1 cellular context compared by ENCODE assay signal in the genomic region with DNA sequence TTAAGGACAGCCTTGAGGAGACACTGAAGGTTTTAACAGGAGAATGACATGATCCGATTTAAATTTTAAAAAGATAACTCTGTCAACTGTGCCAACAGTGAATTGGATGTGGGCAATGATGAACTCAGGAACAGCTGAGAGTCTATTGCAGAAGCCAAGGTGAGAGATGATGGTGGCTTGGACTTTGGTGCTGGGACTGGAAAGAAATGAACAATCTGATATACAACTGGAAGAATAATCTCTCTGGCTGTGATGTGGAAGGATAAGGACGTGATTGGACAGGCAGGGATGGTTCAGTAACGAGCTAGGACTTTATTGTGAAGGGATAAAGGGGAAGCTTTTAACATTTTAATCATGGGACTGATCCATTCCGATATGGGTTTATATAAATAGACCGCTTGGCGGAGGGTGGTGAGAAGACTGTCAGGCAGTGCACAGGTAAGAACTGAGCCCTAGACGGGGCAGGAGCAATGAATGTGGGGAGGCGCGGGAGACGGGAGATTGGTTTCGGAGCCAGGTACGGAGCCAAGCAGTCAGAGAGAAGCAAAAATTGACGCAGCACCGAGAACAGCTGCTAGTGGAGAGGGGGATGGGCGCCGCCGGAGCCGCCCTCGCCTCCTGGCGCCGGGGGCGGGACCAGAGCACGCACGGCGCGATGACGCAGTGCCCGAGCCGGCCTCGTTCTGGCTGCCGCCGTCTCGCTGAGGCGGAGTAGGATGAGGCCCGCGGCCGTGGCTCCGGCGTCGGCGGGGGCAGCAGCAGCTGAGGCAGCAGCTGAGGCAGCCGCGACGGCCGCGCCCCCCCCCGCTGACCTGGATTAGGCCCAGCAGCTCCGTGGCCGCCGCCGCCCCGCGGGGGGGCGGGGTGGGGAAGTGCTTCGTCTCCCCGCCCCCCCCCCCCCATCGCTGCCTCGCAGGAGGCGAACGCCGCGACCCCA.
TF ChIP-seq lines count a peak whose summit lies in the region.

RNF11 (plus strand) TSS at position 663 of the 937 bp plus-strand sequence. CDS start 484 bp downstream, outside the sequence.

TF ChIP-seq in HepG2, 621 proteins besides CTCF, POLR2A, EP300 and RAD21 (continued from another document and continues in another):
- TF ChIP-seq, protein P1, sequence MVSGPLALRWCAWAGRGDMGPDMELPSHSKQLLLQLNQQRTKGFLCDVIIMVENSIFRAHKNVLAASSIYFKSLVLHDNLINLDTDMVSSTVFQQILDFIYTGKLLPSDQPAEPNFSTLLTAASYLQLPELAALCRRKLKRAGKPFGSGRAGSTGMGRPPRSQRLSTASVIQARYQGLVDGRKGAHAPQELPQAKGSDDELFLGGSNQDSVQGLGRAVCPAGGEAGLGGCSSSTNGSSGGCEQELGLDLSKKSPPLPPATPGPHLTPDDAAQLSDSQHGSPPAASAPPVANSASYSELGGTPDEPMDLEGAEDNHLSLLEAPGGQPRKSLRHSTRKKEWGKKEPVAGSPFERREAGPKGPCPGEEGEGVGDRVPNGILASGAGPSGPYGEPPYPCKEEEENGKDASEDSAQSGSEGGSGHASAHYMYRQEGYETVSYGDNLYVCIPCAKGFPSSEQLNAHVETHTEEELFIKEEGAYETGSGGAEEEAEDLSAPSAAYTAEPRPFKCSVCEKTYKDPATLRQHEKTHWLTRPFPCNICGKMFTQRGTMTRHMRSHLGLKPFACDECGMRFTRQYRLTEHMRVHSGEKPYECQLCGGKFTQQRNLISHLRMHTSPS (CRISPR knock-in tag; IDR thresholded peaks at IDR 0.05; ENCODE audit: low read depth) = no peak
- TF ChIP-seq SOX5 (CRISPR knock-in tag; IDR thresholded peaks at IDR 0.05; ENCODE audit: borderline replicate concordance) (peak; percentile 23; the same call in 1 of the 2 replicates), ZKSCAN5 (CRISPR knock-in tag; IDR thresholded peaks at IDR 0.05) (no peak), ZNF570 (CRISPR knock-in tag; IDR thresholded peaks at IDR 0.05; ENCODE audit: borderline replicate concordance) (no peak), SMARCC2 (IDR thresholded peaks at IDR 0.05) (no peak), ZNF263 (CRISPR knock-in tag; IDR thresholded peaks at IDR 0.05) (no peak), SMC3 (IDR thresholded peaks at IDR 0.05; ENCODE audit: low read length) (no peak), HMGXB4 (CRISPR knock-in tag; IDR thresholded peaks at IDR 0.05; ENCODE audit: borderline replicate concordance in 1 of 2, low read depth in 1 of 2) (peak; percentile 46 to 81; a peak in 3 of 4 replicates), ZNF136 (CRISPR knock-in tag; IDR thresholded peaks at IDR 0.05; ENCODE audit: low read depth) (no peak), XRCC5 (optimal IDR thresholded peaks at IDR 0.05; ENCODE audit: low read length) (peak; percentile 69), PRPF4 (IDR thresholded peaks at IDR 0.05; ENCODE audit: low read depth, low read length, poor library complexity, severe bottlenecking) (peak; percentile 91), ZNF18 (CRISPR knock-in tag; IDR thresholded peaks at IDR 0.05; ENCODE audit: insufficient replicate concordance) (peak; percentile 12), ZNF234 (CRISPR knock-in tag; conservative IDR thresholded peaks at IDR 0.05) (no peak), HOXA3 (CRISPR knock-in tag; IDR thresholded peaks at IDR 0.05) (peak; percentile 86), ESRRA (CRISPR knock-in tag; IDR thresholded peaks at IDR 0.05; ENCODE audit: low read depth) (no peak; the same call in 1 of the 2 replicates), NFKB2 (CRISPR knock-in tag; IDR thresholded peaks at IDR 0.05; ENCODE audit: borderline replicate concordance) (0 out of 2 replicates have a peak, but pooled peaks have one; percentile 31), SAFB2 (CRISPR knock-in tag; IDR thresholded peaks at IDR 0.05; ENCODE audit: borderline replicate concordance, low read depth) (0 out of 2 replicates have a peak, but pooled peaks have one; percentile 26), ZNF563 (CRISPR knock-in tag; IDR thresholded peaks at IDR 0.05) (peak; percentile 68; the same call in 1 of the 2 replicates), NONO (IDR thresholded peaks at IDR 0.05) (no peak), NONO (CRISPR knock-in tag; conservative IDR thresholded peaks at IDR 0.05) (peak; percentile 77), ZNF569 (CRISPR knock-in tag; IDR thresholded peaks at IDR 0.05; ENCODE audit: borderline replicate concordance) (0 out of 2 replicates have a peak, but pooled peaks have one; percentile 16), ZZZ3 (CRISPR knock-in tag; IDR thresholded peaks at IDR 0.05; ENCODE audit: borderline replicate concordance) (no peak), MAZ (IDR thresholded peaks at IDR 0.05; ENCODE audit: borderline replicate concordance, low read depth, low read length) (no peak; the same call in 1 of the 2 replicates), MAZ (CRISPR knock-in tag; IDR thresholded peaks at IDR 0.05; ENCODE audit: low read depth) (peak; percentile 83), AHR (CRISPR knock-in tag; IDR thresholded peaks at IDR 0.05) (no peak), CREB1 (IDR thresholded peaks at IDR 0.05) (peak; percentile 73), CREB1 (CRISPR knock-in tag; IDR thresholded peaks at IDR 0.05) (peak; percentile 38; the same call in 1 of the 2 replicates), ISL2 (CRISPR knock-in tag; IDR thresholded peaks at IDR 0.05) (no peak), NFYB (CRISPR knock-in tag; IDR thresholded peaks at IDR 0.05) (no peak), ZNF264 (CRISPR knock-in tag; IDR thresholded peaks at IDR 0.05) (no peak), ZNF350 (CRISPR knock-in tag; IDR thresholded peaks at IDR 0.05; ENCODE audit: borderline replicate concordance, low read depth) (no peak)
- TF ChIP-seq, protein P2, sequence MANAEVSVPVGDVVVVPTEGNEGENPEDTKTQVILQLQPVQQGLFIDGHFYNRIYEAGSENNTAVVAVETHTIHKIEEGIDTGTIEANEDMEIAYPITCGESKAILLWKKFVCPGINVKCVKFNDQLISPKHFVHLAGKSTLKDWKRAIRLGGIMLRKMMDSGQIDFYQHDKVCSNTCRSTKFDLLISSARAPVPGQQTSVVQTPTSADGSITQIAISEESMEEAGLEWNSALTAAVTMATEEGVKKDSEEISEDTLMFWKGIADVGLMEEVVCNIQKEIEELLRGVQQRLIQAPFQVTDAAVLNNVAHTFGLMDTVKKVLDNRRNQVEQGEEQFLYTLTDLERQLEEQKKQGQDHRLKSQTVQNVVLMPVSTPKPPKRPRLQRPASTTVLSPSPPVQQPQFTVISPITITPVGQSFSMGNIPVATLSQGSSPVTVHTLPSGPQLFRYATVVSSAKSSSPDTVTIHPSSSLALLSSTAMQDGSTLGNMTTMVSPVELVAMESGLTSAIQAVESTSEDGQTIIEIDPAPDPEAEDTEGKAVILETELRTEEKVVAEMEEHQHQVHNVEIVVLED (CRISPR knock-in tag; IDR thresholded peaks at IDR 0.05; ENCODE audit: borderline replicate concordance) = peak; percentile 97
- TF ChIP-seq, protein P3, sequence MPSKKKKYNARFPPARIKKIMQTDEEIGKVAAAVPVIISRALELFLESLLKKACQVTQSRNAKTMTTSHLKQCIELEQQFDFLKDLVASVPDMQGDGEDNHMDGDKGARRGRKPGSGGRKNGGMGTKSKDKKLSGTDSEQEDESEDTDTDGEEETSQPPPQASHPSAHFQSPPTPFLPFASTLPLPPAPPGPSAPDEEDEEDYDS (CRISPR knock-in tag; IDR thresholded peaks at IDR 0.05) = peak; percentile 75
- TF ChIP-seq, protein P4, sequence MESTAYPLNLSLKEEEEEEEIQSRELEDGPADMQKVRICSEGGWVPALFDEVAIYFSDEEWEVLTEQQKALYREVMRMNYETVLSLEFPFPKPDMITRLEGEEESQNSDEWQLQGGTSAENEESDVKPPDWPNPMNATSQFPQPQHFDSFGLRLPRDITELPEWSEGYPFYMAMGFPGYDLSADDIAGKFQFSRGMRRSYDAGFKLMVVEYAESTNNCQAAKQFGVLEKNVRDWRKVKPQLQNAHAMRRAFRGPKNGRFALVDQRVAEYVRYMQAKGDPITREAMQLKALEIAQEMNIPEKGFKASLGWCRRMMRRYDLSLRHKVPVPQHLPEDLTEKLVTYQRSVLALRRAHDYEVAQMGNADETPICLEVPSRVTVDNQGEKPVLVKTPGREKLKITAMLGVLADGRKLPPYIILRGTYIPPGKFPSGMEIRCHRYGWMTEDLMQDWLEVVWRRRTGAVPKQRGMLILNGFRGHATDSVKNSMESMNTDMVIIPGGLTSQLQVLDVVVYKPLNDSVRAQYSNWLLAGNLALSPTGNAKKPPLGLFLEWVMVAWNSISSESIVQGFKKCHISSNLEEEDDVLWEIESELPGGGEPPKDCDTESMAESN (CRISPR knock-in tag; conservative IDR thresholded peaks at IDR 0.05) = peak; percentile 49
- TF ChIP-seq, protein P5, sequence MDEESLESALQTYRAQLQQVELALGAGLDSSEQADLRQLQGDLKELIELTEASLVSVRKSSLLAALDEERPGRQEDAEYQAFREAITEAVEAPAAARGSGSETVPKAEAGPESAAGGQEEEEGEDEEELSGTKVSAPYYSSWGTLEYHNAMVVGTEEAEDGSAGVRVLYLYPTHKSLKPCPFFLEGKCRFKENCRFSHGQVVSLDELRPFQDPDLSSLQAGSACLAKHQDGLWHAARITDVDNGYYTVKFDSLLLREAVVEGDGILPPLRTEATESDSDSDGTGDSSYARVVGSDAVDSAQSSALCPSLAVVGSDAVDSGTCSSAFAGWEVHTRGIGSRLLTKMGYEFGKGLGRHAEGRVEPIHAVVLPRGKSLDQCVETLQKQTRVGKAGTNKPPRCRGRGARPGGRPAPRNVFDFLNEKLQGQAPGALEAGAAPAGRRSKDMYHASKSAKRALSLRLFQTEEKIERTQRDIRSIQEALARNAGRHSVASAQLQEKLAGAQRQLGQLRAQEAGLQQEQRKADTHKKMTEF (CRISPR knock-in tag; IDR thresholded peaks at IDR 0.05) = peak; percentile 49
- TF ChIP-seq, protein P6, sequence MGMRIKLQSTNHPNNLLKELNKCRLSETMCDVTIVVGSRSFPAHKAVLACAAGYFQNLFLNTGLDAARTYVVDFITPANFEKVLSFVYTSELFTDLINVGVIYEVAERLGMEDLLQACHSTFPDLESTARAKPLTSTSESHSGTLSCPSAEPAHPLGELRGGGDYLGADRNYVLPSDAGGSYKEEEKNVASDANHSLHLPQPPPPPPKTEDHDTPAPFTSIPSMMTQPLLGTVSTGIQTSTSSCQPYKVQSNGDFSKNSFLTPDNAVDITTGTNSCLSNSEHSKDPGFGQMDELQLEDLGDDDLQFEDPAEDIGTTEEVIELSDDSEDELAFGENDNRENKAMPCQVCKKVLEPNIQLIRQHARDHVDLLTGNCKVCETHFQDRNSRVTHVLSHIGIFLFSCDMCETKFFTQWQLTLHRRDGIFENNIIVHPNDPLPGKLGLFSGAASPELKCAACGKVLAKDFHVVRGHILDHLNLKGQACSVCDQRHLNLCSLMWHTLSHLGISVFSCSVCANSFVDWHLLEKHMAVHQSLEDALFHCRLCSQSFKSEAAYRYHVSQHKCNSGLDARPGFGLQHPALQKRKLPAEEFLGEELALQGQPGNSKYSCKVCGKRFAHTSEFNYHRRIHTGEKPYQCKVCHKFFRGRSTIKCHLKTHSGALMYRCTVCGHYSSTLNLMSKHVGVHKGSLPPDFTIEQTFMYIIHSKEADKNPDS (CRISPR knock-in tag; IDR thresholded peaks at IDR 0.05) = no peak; the same call in 1 of the 2 replicates
- TF ChIP-seq, protein P7, sequence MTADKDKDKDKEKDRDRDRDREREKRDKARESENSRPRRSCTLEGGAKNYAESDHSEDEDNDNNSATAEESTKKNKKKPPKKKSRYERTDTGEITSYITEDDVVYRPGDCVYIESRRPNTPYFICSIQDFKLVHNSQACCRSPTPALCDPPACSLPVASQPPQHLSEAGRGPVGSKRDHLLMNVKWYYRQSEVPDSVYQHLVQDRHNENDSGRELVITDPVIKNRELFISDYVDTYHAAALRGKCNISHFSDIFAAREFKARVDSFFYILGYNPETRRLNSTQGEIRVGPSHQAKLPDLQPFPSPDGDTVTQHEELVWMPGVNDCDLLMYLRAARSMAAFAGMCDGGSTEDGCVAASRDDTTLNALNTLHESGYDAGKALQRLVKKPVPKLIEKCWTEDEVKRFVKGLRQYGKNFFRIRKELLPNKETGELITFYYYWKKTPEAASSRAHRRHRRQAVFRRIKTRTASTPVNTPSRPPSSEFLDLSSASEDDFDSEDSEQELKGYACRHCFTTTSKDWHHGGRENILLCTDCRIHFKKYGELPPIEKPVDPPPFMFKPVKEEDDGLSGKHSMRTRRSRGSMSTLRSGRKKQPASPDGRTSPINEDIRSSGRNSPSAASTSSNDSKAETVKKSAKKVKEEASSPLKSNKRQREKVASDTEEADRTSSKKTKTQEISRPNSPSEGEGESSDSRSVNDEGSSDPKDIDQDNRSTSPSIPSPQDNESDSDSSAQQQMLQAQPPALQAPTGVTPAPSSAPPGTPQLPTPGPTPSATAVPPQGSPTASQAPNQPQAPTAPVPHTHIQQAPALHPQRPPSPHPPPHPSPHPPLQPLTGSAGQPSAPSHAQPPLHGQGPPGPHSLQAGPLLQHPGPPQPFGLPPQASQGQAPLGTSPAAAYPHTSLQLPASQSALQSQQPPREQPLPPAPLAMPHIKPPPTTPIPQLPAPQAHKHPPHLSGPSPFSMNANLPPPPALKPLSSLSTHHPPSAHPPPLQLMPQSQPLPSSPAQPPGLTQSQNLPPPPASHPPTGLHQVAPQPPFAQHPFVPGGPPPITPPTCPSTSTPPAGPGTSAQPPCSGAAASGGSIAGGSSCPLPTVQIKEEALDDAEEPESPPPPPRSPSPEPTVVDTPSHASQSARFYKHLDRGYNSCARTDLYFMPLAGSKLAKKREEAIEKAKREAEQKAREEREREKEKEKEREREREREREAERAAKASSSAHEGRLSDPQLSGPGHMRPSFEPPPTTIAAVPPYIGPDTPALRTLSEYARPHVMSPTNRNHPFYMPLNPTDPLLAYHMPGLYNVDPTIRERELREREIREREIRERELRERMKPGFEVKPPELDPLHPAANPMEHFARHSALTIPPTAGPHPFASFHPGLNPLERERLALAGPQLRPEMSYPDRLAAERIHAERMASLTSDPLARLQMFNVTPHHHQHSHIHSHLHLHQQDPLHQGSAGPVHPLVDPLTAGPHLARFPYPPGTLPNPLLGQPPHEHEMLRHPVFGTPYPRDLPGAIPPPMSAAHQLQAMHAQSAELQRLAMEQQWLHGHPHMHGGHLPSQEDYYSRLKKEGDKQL (CRISPR knock-in tag; IDR thresholded peaks at IDR 0.05; ENCODE audit: low read depth) = no peak
